1 cellular context compared by ENCODE assay signal in the genomic region with DNA sequence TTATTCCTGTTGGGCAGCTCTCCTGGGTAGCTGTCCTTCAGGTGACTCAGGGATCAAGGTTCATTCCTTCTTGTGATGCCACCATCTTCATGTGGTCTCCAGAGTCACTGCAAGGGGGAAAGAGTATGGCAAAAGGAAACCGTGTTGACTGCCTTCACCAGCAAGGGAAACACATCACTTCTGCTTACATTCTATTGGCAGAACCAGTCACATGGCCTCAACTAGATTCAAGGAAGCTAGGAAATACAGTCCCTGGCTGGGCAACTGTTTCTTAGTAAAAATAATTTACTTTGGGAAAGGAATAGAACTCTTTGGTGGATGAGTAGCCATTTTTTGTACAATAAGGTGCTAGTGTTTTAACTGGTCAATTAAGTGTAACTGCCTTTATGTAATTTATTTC.
TF ChIP-seq lines count a peak whose summit lies in the region.

No MANE protein-coding gene starts in this region.

TF ChIP-seq in K562, 482 proteins besides CTCF, POLR2A, EP300 and RAD21:
- TF ChIP-seq, protein P1, sequence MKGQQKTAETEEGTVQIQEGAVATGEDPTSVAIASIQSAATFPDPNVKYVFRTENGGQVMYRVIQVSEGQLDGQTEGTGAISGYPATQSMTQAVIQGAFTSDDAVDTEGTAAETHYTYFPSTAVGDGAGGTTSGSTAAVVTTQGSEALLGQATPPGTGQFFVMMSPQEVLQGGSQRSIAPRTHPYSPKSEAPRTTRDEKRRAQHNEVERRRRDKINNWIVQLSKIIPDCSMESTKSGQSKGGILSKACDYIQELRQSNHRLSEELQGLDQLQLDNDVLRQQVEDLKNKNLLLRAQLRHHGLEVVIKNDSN (CRISPR knock-in tag; IDR thresholded peaks at IDR 0.05) = 0 out of 2 replicates have a peak, but pooled peaks have one; percentile 27
- no peak for TF ChIP-seq SLC30A9 (CRISPR knock-in tag; IDR thresholded peaks at IDR 0.05)
- TF ChIP-seq, protein P2, sequence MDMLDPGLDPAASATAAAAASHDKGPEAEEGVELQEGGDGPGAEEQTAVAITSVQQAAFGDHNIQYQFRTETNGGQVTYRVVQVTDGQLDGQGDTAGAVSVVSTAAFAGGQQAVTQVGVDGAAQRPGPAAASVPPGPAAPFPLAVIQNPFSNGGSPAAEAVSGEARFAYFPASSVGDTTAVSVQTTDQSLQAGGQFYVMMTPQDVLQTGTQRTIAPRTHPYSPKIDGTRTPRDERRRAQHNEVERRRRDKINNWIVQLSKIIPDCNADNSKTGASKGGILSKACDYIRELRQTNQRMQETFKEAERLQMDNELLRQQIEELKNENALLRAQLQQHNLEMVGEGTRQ (CRISPR knock-in tag; IDR thresholded peaks at IDR 0.05) = peak; percentile 65
